In genomic region chr7:106074257-106074656, GRCh38 we compare ENCODE assay signal across 2 cellular contexts.
A peak's percentile ranks its signal among the peaks of the same experiment; 100 is the strongest.
TF ChIP-seq lines count a peak whose summit lies in the region.

No MANE protein-coding gene starts in this region.

TF ChIP-seq in K562, 482 proteins besides CTCF, POLR2A, EP300 and RAD21 (continues in another document):
- TF ChIP-seq ZFP36 (IDR thresholded peaks at IDR 0.05; ENCODE audit: low read depth, low read length, partially characterized antibody), result no peak
- no peak for TF ChIP-seq TSC22D4 (tag; IDR thresholded peaks at IDR 0.05)
- TF ChIP-seq ZNF436 (CRISPR knock-in tag; IDR thresholded peaks at IDR 0.05), result no peak
- TF ChIP-seq ID3 (CRISPR knock-in tag; IDR thresholded peaks at IDR 0.05), result no peak
- peak; percentile 31; the same call in 1 of the 2 replicates for TF ChIP-seq ID3 (tag; IDR thresholded peaks at IDR 0.05)
- no peak for TF ChIP-seq SIX5 (IDR thresholded peaks at IDR 0.05; ENCODE audit: borderline replicate concordance in 1 of 2, insufficient read depth in 1 of 2, low read depth in 1 of 2, low read length in 2 of 2)
- 0 out of 2 replicates have a peak, but pooled peaks have one; percentile 20 for TF ChIP-seq CEBPG (CRISPR knock-in tag; IDR thresholded peaks at IDR 0.05)
- TF ChIP-seq CEBPG (tag; conservative IDR thresholded peaks at IDR 0.05 in 1 of 2, IDR thresholded peaks at IDR 0.05 in 1 of 2), result no peak
- no peak for TF ChIP-seq SRF (CRISPR knock-in tag; IDR thresholded peaks at IDR 0.05)
- TF ChIP-seq ZBTB7A (IDR thresholded peaks at IDR 0.05; ENCODE audit: borderline replicate concordance, control insufficient read depth, low read depth, low read length), result no peak
- no peak for TF ChIP-seq TBP (optimal IDR thresholded peaks at IDR 0.05; ENCODE audit: low read depth, low read length)
- no peak for TF ChIP-seq SAP30 (IDR thresholded peaks at IDR 0.05; ENCODE audit: borderline replicate concordance, insufficient read depth, low read depth, low read length, poor library complexity, severe bottlenecking)
- TF ChIP-seq, protein P1, sequence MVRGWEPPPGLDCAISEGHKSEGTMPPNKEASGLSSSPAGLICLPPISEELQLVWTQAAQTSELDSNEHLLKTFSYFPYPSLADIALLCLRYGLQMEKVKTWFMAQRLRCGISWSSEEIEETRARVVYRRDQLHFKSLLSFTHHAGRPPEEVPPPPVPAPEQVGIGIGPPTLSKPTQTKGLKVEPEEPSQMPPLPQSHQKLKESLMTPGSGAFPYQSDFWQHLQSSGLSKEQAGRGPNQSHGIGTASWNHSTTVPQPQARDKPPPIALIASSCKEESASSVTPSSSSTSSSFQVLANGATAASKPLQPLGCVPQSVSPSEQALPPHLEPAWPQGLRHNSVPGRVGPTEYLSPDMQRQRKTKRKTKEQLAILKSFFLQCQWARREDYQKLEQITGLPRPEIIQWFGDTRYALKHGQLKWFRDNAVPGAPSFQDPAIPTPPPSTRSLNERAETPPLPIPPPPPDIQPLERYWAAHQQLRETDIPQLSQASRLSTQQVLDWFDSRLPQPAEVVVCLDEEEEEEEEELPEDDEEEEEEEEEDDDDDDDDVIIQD (CRISPR knock-in tag; IDR thresholded peaks at IDR 0.05), result no peak
- TF ChIP-seq L3MBTL2 (IDR thresholded peaks at IDR 0.05), result no peak
- TF ChIP-seq HMGXB4 (CRISPR knock-in tag; IDR thresholded peaks at IDR 0.05), result no peak
- TF ChIP-seq ZNF23 (CRISPR knock-in tag; IDR thresholded peaks at IDR 0.05), result no peak
- no peak for TF ChIP-seq ZNF316 (IDR thresholded peaks at IDR 0.05)
- TF ChIP-seq POU5F1 (IDR thresholded peaks at IDR 0.05; ENCODE audit: borderline replicate concordance, low read depth, low read length, partially characterized antibody), result no peak
- no peak for TF ChIP-seq ZNF408 (CRISPR knock-in tag; IDR thresholded peaks at IDR 0.05; ENCODE audit: low read depth)
- no peak for TF ChIP-seq ZNF239 (CRISPR knock-in tag; IDR thresholded peaks at IDR 0.05)
- TF ChIP-seq MECOM (CRISPR knock-in tag; IDR thresholded peaks at IDR 0.05), result no peak
- TF ChIP-seq POLR2G (IDR thresholded peaks at IDR 0.05; ENCODE audit: low read depth, low read length), result no peak
- TF ChIP-seq MEF2D (tag; conservative IDR thresholded peaks at IDR 0.05; ENCODE audit: low read depth), result no peak
- 0 out of 2 replicates have a peak, but pooled peaks have one; percentile 40 for TF ChIP-seq KLF13 (tag; IDR thresholded peaks at IDR 0.05; ENCODE audit: borderline replicate concordance, low read depth)
- 0 out of 2 replicates have a peak, but pooled peaks have one; percentile 39 for TF ChIP-seq EZH2 (IDR thresholded peaks at IDR 0.05; ENCODE audit: borderline replicate concordance, low read depth, low read length)
- TF ChIP-seq NR4A1 (CRISPR knock-in tag; IDR thresholded peaks at IDR 0.05), result no peak
- no peak for TF ChIP-seq NR4A1 (tag; IDR thresholded peaks at IDR 0.05)
- no peak for TF ChIP-seq NFRKB (IDR thresholded peaks at IDR 0.05; ENCODE audit: low read depth)
- TF ChIP-seq NR2C1 (IDR thresholded peaks at IDR 0.05), result no peak
- TF ChIP-seq NR2C1 (tag; IDR thresholded peaks at IDR 0.05), result no peak
- TF ChIP-seq, protein P2, sequence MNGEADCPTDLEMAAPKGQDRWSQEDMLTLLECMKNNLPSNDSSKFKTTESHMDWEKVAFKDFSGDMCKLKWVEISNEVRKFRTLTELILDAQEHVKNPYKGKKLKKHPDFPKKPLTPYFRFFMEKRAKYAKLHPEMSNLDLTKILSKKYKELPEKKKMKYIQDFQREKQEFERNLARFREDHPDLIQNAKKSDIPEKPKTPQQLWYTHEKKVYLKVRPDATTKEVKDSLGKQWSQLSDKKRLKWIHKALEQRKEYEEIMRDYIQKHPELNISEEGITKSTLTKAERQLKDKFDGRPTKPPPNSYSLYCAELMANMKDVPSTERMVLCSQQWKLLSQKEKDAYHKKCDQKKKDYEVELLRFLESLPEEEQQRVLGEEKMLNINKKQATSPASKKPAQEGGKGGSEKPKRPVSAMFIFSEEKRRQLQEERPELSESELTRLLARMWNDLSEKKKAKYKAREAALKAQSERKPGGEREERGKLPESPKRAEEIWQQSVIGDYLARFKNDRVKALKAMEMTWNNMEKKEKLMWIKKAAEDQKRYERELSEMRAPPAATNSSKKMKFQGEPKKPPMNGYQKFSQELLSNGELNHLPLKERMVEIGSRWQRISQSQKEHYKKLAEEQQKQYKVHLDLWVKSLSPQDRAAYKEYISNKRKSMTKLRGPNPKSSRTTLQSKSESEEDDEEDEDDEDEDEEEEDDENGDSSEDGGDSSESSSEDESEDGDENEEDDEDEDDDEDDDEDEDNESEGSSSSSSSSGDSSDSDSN (IDR thresholded peaks at IDR 0.05; ENCODE audit: borderline replicate concordance in 1 of 2, low read depth in 2 of 2, low read length in 2 of 2), result no peak
- TF ChIP-seq, protein P3, sequence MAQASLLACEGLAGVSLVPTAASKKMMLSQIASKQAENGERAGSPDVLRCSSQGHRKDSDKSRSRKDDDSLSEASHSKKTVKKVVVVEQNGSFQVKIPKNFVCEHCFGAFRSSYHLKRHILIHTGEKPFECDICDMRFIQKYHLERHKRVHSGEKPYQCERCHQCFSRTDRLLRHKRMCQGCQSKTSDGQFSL (CRISPR knock-in tag; IDR thresholded peaks at IDR 0.05), result no peak
- TF ChIP-seq, protein P3 (tag; IDR thresholded peaks at IDR 0.05), result no peak

TF ChIP-seq in HepG2, 621 proteins besides CTCF, POLR2A, EP300 and RAD21:
- TF ChIP-seq ZNF101 (CRISPR knock-in tag; IDR thresholded peaks at IDR 0.05; ENCODE audit: borderline replicate concordance, low read depth) (no peak), SMC3 (IDR thresholded peaks at IDR 0.05; ENCODE audit: low read length) (no peak), ZNF713 (CRISPR knock-in tag; IDR thresholded peaks at IDR 0.05) (no peak), SMYD3 (CRISPR knock-in tag; IDR thresholded peaks at IDR 0.05) (no peak), ZBTB21 (CRISPR knock-in tag; IDR thresholded peaks at IDR 0.05) (no peak), ZMYM2 (CRISPR knock-in tag; IDR thresholded peaks at IDR 0.05) (no peak), ZSCAN20 (CRISPR knock-in tag; IDR thresholded peaks at IDR 0.05; ENCODE audit: borderline replicate concordance) (no peak)
- TF ChIP-seq, protein P4, sequence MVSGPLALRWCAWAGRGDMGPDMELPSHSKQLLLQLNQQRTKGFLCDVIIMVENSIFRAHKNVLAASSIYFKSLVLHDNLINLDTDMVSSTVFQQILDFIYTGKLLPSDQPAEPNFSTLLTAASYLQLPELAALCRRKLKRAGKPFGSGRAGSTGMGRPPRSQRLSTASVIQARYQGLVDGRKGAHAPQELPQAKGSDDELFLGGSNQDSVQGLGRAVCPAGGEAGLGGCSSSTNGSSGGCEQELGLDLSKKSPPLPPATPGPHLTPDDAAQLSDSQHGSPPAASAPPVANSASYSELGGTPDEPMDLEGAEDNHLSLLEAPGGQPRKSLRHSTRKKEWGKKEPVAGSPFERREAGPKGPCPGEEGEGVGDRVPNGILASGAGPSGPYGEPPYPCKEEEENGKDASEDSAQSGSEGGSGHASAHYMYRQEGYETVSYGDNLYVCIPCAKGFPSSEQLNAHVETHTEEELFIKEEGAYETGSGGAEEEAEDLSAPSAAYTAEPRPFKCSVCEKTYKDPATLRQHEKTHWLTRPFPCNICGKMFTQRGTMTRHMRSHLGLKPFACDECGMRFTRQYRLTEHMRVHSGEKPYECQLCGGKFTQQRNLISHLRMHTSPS (CRISPR knock-in tag; IDR thresholded peaks at IDR 0.05; ENCODE audit: low read depth), result no peak
